ENCODE assay signal across 16 cellular contexts in the genomic region with DNA sequence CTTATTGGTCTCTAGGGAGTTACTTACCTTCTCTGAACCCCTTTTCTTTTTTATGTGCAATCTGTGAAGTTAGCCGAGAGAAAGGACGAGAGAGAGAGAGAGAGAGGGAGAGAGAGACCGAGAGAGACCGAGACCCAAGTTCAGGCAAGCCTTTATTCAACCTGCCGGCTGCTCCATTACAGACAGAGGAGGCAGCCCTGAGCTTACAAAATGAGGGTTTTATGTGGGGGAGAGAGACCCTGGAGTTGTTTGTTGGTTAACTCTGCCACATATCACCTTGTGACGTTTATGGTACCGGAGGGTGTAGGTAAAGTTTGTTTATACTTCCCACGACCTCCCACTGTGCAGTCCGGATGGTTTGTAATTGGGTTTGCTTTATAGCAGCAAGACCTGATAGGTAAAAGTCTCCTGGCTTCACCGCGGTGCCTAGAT. TPM values are rescaled to one million over a fixed set of nuclear protein-coding genes. Genes with fewer than 3 reads are reported as not detected.
DNase-seq lines count a peak whose midpoint lies in the region; ATAC-seq and TF ChIP-seq lines count a peak whose summit lies in the region.
"Had no signal": no experiment of that assay in that cellular context is flagged by ENCODE, and none has a peak within 500 bp of the region (broad histone marks: within the 10 kb centered on the region; RNA-seq: fewer than 3 reads in every experiment).

No MANE protein-coding gene starts in this region.

- H3K9me3 ChIP-seq in HEK293 (ENCODE audit: control insufficient read depth, insufficient read depth, low read depth, low read length) (no peaks in the 10 kb centered on the region), endocrine pancreas (ENCODE audit: control insufficient read depth, low read length) (no peaks in the 10 kb centered on the region)
- H3K9me3 ChIP-seq: SK-N-SH had no signal

- H3K27ac ChIP-seq in HEK293 (ENCODE audit: extremely low read depth, low read depth, low read length), result peak overlapping the region; percentile 39; the same call in 1 of the 2 replicates

- no peaks in the 10 kb centered on the region for H3K36me3 ChIP-seq in HEK293 (ENCODE audit: control insufficient read depth in 2 of 2, insufficient read depth in 1 of 2, low read length in 2 of 2)
- no peaks in the 10 kb centered on the region for H3K36me3 ChIP-seq in endocrine pancreas (ENCODE audit: control insufficient read depth, insufficient read depth, low read length)

- peaks cover 8% of the 10 kb centered on the region for H3K4me1 ChIP-seq in HEK293 (ENCODE audit: control insufficient read depth, insufficient read depth, low read length)
- H3K4me1 ChIP-seq in endocrine pancreas (ENCODE audit: control insufficient read depth, insufficient read depth, low read length), result peaks cover 4% of the 10 kb centered on the region

- no peaks in the 10 kb centered on the region for H3K9me3 Mint-ChIP-seq in activated CD8-positive, alpha-beta T cell treated with anti-CD3 and anti-CD28 coated beads for 36 hours
- H3K9me3 Mint-ChIP-seq in activated CD8-positive, alpha-beta T cell treated with anti-CD3 and anti-CD28 coated beads, Interleukin-2, amount 10 ng/mL, durations not matched to agents 7 days and 5 days (ENCODE audit: insufficient read depth), result no peaks in the 10 kb centered on the region
- no peaks in the 10 kb centered on the region for H3K9me3 Mint-ChIP-seq in nephron progenitor cell
- H3K9me3 Mint-ChIP-seq: activated B cell treated with CpG ODN at 0.5 μM for 24 hours; dendritic cell treated with granulocyte-macrophage colony-stimulating factor and Interleukin-4, amounts not matched to agents 40 ng/mL and 50 ng/mL, for 4 days; stimulated activated memory B cell treated with anti-CD40 and anti-IgM and Interleukin-4, amounts not matched to agents 10 μg/mL and 1 μg/mL and 100 μg/mL, for 72 hours had no signal

- H3K4me3 Mint-ChIP-seq in activated CD8-positive, alpha-beta T cell treated with anti-CD3 and anti-CD28 coated beads for 36 hours, result peak overlapping the region; percentile 21
- no peak overlapping the region for H3K4me3 Mint-ChIP-seq in activated CD8-positive, alpha-beta T cell treated with anti-CD3 and anti-CD28 coated beads, Interleukin-2, amount 10 ng/mL, durations not matched to agents 7 days and 5 days
- H3K4me3 Mint-ChIP-seq in nephron progenitor cell, result peak overlapping the region; percentile 68
- H3K4me3 Mint-ChIP-seq: activated B cell treated with CpG ODN at 0.5 μM for 24 hours; dendritic cell treated with granulocyte-macrophage colony-stimulating factor and Interleukin-4, amounts not matched to agents 40 ng/mL and 50 ng/mL, for 4 days; stimulated activated memory B cell treated with anti-CD40 and anti-IgM and Interleukin-4, amounts not matched to agents 10 μg/mL and 1 μg/mL and 100 μg/mL, for 72 hours had no signal

- H3K27me3 Mint-ChIP-seq in activated CD8-positive, alpha-beta T cell treated with anti-CD3 and anti-CD28 coated beads for 36 hours, result peaks cover 39% of the 10 kb centered on the region
- peaks cover 38% of the 10 kb centered on the region for H3K27me3 Mint-ChIP-seq in activated CD8-positive, alpha-beta T cell treated with anti-CD3 and anti-CD28 coated beads, Interleukin-2, amount 10 ng/mL, durations not matched to agents 7 days and 5 days (ENCODE audit: low read depth)
- peaks cover 65% of the 10 kb centered on the region for H3K27me3 Mint-ChIP-seq in nephron progenitor cell (ENCODE audit: low read depth, poor library complexity)

- H3K4me3 ChIP-seq in HEK293 (ENCODE audit: low read depth, low read length) (no peak overlapping the region; the same call in 1 of the 2 replicates), endocrine pancreas (ENCODE audit: control insufficient read depth, insufficient read depth, low read length) (peak overlapping the region; percentile 65)
- H3K4me3 ChIP-seq: lung had no signal

- no peaks in the 10 kb centered on the region for H3K27me3 ChIP-seq in endocrine pancreas (ENCODE audit: control insufficient read depth, insufficient read depth, low read length)

- no peak overlapping the region for H3K9ac ChIP-seq in endocrine pancreas (ENCODE audit: control insufficient read depth, insufficient read depth, low read length)
- H3K9ac ChIP-seq: SK-N-SH had no signal

- no peaks in the 10 kb centered on the region for H3K36me3 Mint-ChIP-seq in activated CD8-positive, alpha-beta T cell treated with anti-CD3 and anti-CD28 coated beads for 36 hours (ENCODE audit: low read depth)
- H3K36me3 Mint-ChIP-seq in activated CD8-positive, alpha-beta T cell treated with anti-CD3 and anti-CD28 coated beads, Interleukin-2, amount 10 ng/mL, durations not matched to agents 7 days and 5 days (ENCODE audit: low read depth), result no peaks in the 10 kb centered on the region
- H3K36me3 Mint-ChIP-seq in nephron progenitor cell (ENCODE audit: low read depth), result no peaks in the 10 kb centered on the region
- H3K36me3 Mint-ChIP-seq: stimulated activated memory B cell treated with anti-CD40 and anti-IgM and Interleukin-4, amounts not matched to agents 10 μg/mL and 1 μg/mL and 100 μg/mL, for 72 hours had no signal

- ATAC-seq in activated CD8-positive, alpha-beta T cell treated with anti-CD3 and anti-CD28 coated beads for 36 hours, result no peak
- ATAC-seq in activated CD8-positive, alpha-beta T cell treated with anti-CD3 and anti-CD28 coated beads, Interleukin-2, amount 10 ng/mL, durations not matched to agents 7 days and 5 days, result no peak
- no peak for ATAC-seq in Right ventricle myocardium inferior
- ATAC-seq: stimulated activated memory B cell treated with anti-CD40 and anti-IgM and Interleukin-4, amounts not matched to agents 10 μg/mL and 1 μg/mL and 100 μg/mL, for 72 hours had no signal

- no peak overlapping the region for H3K27ac Mint-ChIP-seq in activated CD8-positive, alpha-beta T cell treated with anti-CD3 and anti-CD28 coated beads for 36 hours
- no peak overlapping the region for H3K27ac Mint-ChIP-seq in activated CD8-positive, alpha-beta T cell treated with anti-CD3 and anti-CD28 coated beads, Interleukin-2, amount 10 ng/mL, durations not matched to agents 7 days and 5 days
- H3K27ac Mint-ChIP-seq in nephron progenitor cell, result no peak overlapping the region
- H3K27ac Mint-ChIP-seq: activated B cell treated with CpG ODN at 0.5 μM for 24 hours; dendritic cell treated with granulocyte-macrophage colony-stimulating factor and Interleukin-4, amounts not matched to agents 40 ng/mL and 50 ng/mL, for 4 days; stimulated activated memory B cell treated with anti-CD40 and anti-IgM and Interleukin-4, amounts not matched to agents 10 μg/mL and 1 μg/mL and 100 μg/mL, for 72 hours had no signal

- DNase-seq in activated CD8-positive, alpha-beta T cell treated with anti-CD3 and anti-CD28 coated beads for 36 hours, result no peak
- DNase-seq in activated CD8-positive, alpha-beta T cell treated with anti-CD3 and anti-CD28 coated beads, Interleukin-2, amount 10 ng/mL, durations not matched to agents 7 days and 5 days, result no peak
- DNase-seq in nephron progenitor cell, result peak; percentile 38
- no peak for DNase-seq in Right ventricle myocardium inferior (ENCODE audit: missing footprints)
- DNase-seq in NCI-H1105 treated with DMSO at 0.1 percent for 48 hours (lab: John Stamatoyannopoulos, UW), result no peak
- no peak for DNase-seq in CD1c-positive myeloid dendritic cell (ENCODE audit: extremely low spot score)
- DNase-seq: ACHN, activated B cell treated with CpG ODN at 0.5 μM for 24 hours, NCI-H2227 treated with DMSO at 0.1 percent for 48 hours, nucleus accumbens, SK-N-SH had no signal

- CTCF ChIA-PET in activated CD8-positive, alpha-beta T cell treated with anti-CD3 and anti-CD28 coated beads for 36 hours (lab: Charles Lee), result interaction anchor here (3.8 kb wide), 1 partner anchor 105 kb away, joined by 16 read pairs; no protein-coding TSS in a partner anchor
- CTCF ChIA-PET in activated CD8-positive, alpha-beta T cell treated with anti-CD3 and anti-CD28 coated beads, Interleukin-2, amount 10 ng/mL, durations not matched to agents 7 days and 5 days (lab: Charles Lee), result interaction anchor here (0.6 to 1.7 kb wide), 5 partner anchors 13 to 210 kb away, joined by 3 to 9 read pairs (median 4); a partner anchor contains a TSS
- CTCF ChIA-PET in HEK293 (lab: Yijun Ruan, JAX), result interaction anchor here (0.5 to 1.0 kb wide), 4 partner anchors 9 to 663 kb away, joined by 3 to 6 read pairs (median 4); no protein-coding TSS in a partner anchor

- H3K4me1 Mint-ChIP-seq in activated CD8-positive, alpha-beta T cell treated with anti-CD3 and anti-CD28 coated beads for 36 hours (ENCODE audit: low read depth), result peaks cover 20% of the 10 kb centered on the region
- peaks cover 28% of the 10 kb centered on the region for H3K4me1 Mint-ChIP-seq in activated CD8-positive, alpha-beta T cell treated with anti-CD3 and anti-CD28 coated beads, Interleukin-2, amount 10 ng/mL, durations not matched to agents 7 days and 5 days (ENCODE audit: low read depth)
- H3K4me1 Mint-ChIP-seq in nephron progenitor cell, result peaks cover 24% of the 10 kb centered on the region

- TF ChIP-seq CTCF in activated CD8-positive, alpha-beta T cell treated with anti-CD3 and anti-CD28 coated beads for 36 hours (IDR thresholded peaks at IDR 0.05), result no peak
- TF ChIP-seq CTCF in HEK293 (tag by site-specific recombination; IDR thresholded peaks at IDR 0.05) (no peak), nephron progenitor cell (IDR thresholded peaks at IDR 0.05) (no peak)

- intact Hi-C loops in activated CD8-positive, alpha-beta T cell treated with anti-CD3 and anti-CD28 coated beads for 36 hours (cut with micrococcal nuclease), result no loop called here
- intact Hi-C loops in Right ventricle myocardium inferior (cut with DNase I), result no loop called here

- POLR2A ChIA-PET in activated CD8-positive, alpha-beta T cell treated with anti-CD3 and anti-CD28 coated beads for 36 hours (lab: Charles Lee), result no interaction called here
- POLR2A ChIA-PET in activated CD8-positive, alpha-beta T cell treated with anti-CD3 and anti-CD28 coated beads, Interleukin-2, amount 10 ng/mL, durations not matched to agents 7 days and 5 days (lab: Charles Lee), result no interaction called here
- POLR2A ChIA-PET in HEK293 (lab: Yijun Ruan, JAX), result interaction anchor here (0.9 to 2.6 kb wide), 2 partner anchors 13 to 150 kb away, joined by 3 to 14 read pairs; a partner anchor contains a TSS

TF ChIP-seq in HEK293, 187 proteins besides CTCF, POLR2A, EP300 and RAD21 (continues in another document):
- TF ChIP-seq ZNF37A (tag by site-specific recombination; IDR thresholded peaks at IDR 0.05), result no peak
- 0 out of 2 replicates have a peak, but pooled peaks have one; percentile 15 for TF ChIP-seq IKZF3 (tag by site-specific recombination; IDR thresholded peaks at IDR 0.05)
- no peak for TF ChIP-seq MZF1 (tag by site-specific recombination; IDR thresholded peaks at IDR 0.05; ENCODE audit: borderline replicate concordance)

RNA-seq across cellular contexts. Expression of a gene that starts 1.5 kb away (rescaled TPM):
- under 1 TPM; 0.25 to 0.29 TPM for total RNA-seq in activated CD8-positive, alpha-beta T cell treated with anti-CD3 and anti-CD28 coated beads for 36 hours
- total RNA-seq in activated CD8-positive, alpha-beta T cell treated with anti-CD3 and anti-CD28 coated beads, Interleukin-2, amount 10 ng/mL, durations not matched to agents 7 days and 5 days, result 1 to 10 TPM; 1.6 TPM
- total RNA-seq in Right ventricle myocardium inferior, result 1.2 TPM

RNA-seq across cellular contexts. Expression of a gene that starts 52.8 kb away (rescaled TPM):
- 10 to 100 TPM; 15.7 to 17.8 TPM for total RNA-seq in activated CD8-positive, alpha-beta T cell treated with anti-CD3 and anti-CD28 coated beads for 36 hours
- total RNA-seq in activated CD8-positive, alpha-beta T cell treated with anti-CD3 and anti-CD28 coated beads, Interleukin-2, amount 10 ng/mL, durations not matched to agents 7 days and 5 days, result 10 to 100 TPM; 11.4 to 12.9 TPM
- total RNA-seq in Right ventricle myocardium inferior, result 0.19 TPM

Comparison
In these comparisons a context has a peak if more than half of its experiments do, and no peak if none do; other contexts are left out.
1. RNA of a gene that starts 52.8 kb away (total RNA-seq): 15.7 to 17.8 TPM in activated CD8-positive, alpha-beta T cell treated with anti-CD3 and anti-CD28 coated beads for 36 hours and 11.4 to 12.9 TPM in activated CD8-positive, alpha-beta T cell treated with anti-CD3 and anti-CD28 coated beads, Interleukin-2, amount 10 ng/mL, durations not matched to agents 7 days and 5 days; 0.19 TPM in Right ventricle myocardium inferior (single experiment); every median in the first group is over 10 times any median in the second.